ENCODE assay signal across 8 cellular contexts in genomic region chr3:48130321-48130881, GRCh38. TPM values are rescaled to one million over a fixed set of nuclear protein-coding genes. Genes with fewer than 3 reads are reported as not detected.
A peak's percentile ranks its signal among the peaks of the same experiment; 100 is the strongest.
DNase-seq lines count a peak whose midpoint lies in the region; ATAC-seq and TF ChIP-seq lines count a peak whose summit lies in the region.

No MANE protein-coding gene starts in this region.

- H3K27ac ChIP-seq in DND-41 (ENCODE audit: low read length) = no peak overlapping the region

- in situ Hi-C loops in GM13977 (cut with MboI; ENCODE audit: low pct_unique_long_range_greater_than_20kb, low sequenced_read_pairs, unreplicated experiment) = no loop called here

- no peaks in the 10 kb centered on the region for H3K9me3 ChIP-seq in DND-41 (ENCODE audit: insufficient read depth, low read length, severe bottlenecking)

- H3K27me3 ChIP-seq in DND-41 (ENCODE audit: insufficient read depth, low read length, poor library complexity) = no peaks in the 10 kb centered on the region

- no peaks in the 10 kb centered on the region for H3K79me2 ChIP-seq in DND-41 (ENCODE audit: insufficient read depth, low read length)

- DNase-seq in DND-41 (no peak), astrocyte of the hippocampus (ENCODE audit: low read depth, low spot score) (peak; percentile 93), iPS-NIHi11 (ENCODE audit: low spot score) (peak; percentile 47), renal cortical epithelial cell (ENCODE audit: low read depth) (peak; percentile 83), GM13977 (ENCODE audit: low spot score) (no peak), T-helper 1 cell (no peak)

- no peak overlapping the region for H2AFZ ChIP-seq in DND-41 (ENCODE audit: low read depth, low read length)

- no peak overlapping the region for H3K4me3 ChIP-seq in DND-41 (ENCODE audit: low read depth in 1 of 2, low read length in 2 of 2)

- H4K20me1 ChIP-seq in DND-41 (ENCODE audit: insufficient read depth, low read length) = no peaks in the 10 kb centered on the region

- TF ChIP-seq CTCF in DND-41 (IDR thresholded peaks at IDR 0.05; ENCODE audit: borderline replicate concordance, extremely low read depth, low read length, poor library complexity, severe bottlenecking) = no peak
- TF ChIP-seq CTCF in GM13977 (IDR thresholded peaks at IDR 0.05; ENCODE audit: extremely low read depth, insufficient read depth, missing control alignments) = no peak

- H3K4me1 ChIP-seq in DND-41 (ENCODE audit: insufficient read depth, low read length) = no peaks in the 10 kb centered on the region

- H3K4me2 ChIP-seq in DND-41 (ENCODE audit: insufficient read depth, low read length) = no peak overlapping the region

- ATAC-seq in DND-41 (ENCODE audit: insufficient read depth, low read depth) (peak; percentile 58; the same call in 2 of the 3 replicates), HG02642 (IDR thresholded peaks at IDR 0.05; ENCODE audit: poor library complexity, unreplicated experiment) (no peak), HG03442 (IDR thresholded peaks at IDR 0.05; ENCODE audit: unreplicated experiment) (no peak)

- H3K36me3 ChIP-seq in DND-41 (ENCODE audit: insufficient read depth, low read length) = no peaks in the 10 kb centered on the region

- no peak overlapping the region for H3K9ac ChIP-seq in DND-41 (ENCODE audit: low read depth, low read length)

RNA-seq across cellular contexts. Expression of gene CDC25A, which starts 57.8 kb away (rescaled TPM):
- total RNA-seq in renal cortical epithelial cell = 3.2 and 7.3 TPM in 2 replicates

Comparison
In these comparisons a context has a peak if more than half of its experiments do, and no peak if none do; other contexts are left out.
1. DNase-seq: peak in astrocyte of the hippocampus (single experiment), iPS-NIHi11 (single experiment) and renal cortical epithelial cell (single experiment); none in DND-41 (single experiment), GM13977 (single experiment) and T-helper 1 cell (0 of 5).